Comparison of ENCODE assay signal across 10 cellular contexts in the genomic region with DNA sequence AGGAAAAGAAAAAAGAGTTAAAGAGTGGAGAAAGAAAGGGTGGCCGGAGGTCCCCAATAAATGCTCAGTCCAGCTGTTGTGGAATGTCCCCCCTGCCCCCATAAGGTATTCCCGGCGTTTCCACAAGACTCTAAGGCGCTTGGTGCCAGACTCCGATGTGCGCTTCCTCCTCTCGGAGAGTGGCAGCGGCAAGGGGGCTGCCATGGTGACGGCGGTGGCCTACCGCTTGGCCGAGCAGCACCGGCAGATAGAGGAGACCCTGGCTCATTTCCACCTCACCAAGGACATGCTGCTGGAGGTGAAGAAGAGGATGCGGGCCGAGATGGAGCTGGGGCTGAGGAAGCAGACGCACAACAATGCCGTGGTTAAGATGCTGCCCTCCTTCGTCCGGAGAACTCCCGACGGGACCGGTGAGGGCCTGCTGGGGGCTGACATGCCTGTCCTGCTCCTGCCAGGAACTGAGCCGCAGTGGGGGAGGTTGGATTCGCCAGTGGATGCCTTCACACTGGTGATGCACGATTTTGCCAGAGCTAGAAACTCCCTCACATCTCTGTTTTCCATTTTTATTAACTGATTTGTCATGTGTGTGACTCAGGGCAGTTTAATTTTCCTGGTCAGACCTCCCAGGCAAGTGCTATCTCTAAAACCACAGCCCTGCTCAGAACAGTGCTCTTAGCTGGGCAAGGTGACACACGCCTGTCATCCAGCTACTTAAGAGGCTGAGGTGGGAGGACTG. TPM values are rescaled to one million over a fixed set of nuclear protein-coding genes. Genes with fewer than 3 reads are reported as not detected.
DNase-seq lines count a peak whose midpoint lies in the region; ATAC-seq and TF ChIP-seq lines count a peak whose summit lies in the region.
"Had no signal": no experiment of that assay in that cellular context is flagged by ENCODE, and none has a peak within 500 bp of the region (broad histone marks: within the 10 kb centered on the region; RNA-seq: fewer than 3 reads in every experiment).

No MANE protein-coding gene starts in this region.

- H3K27ac ChIP-seq in H9 (ENCODE audit: insufficient read length, low read depth, low read length) (no peak overlapping the region), gastroesophageal sphincter (peak overlapping the region in 3 of 4 donors; percentile 35 to 61 (median 37)), temporal lobe (ENCODE audit: low read depth, low read length) (peak overlapping the region; percentile 33)

- no peak overlapping the region for H2AFZ ChIP-seq in H9 (ENCODE audit: low read length)

- H3K23me2 ChIP-seq in H9 (ENCODE audit: insufficient read length, low read depth, low read length, poor library complexity, severe bottlenecking): no peaks in the 10 kb centered on the region

- no peak for TF ChIP-seq POLR2A in gastroesophageal sphincter (IDR thresholded peaks at IDR 0.05)

- H3K4me1 Mint-ChIP-seq in H9: peaks cover 7 to 8% of the 10 kb centered on the region in 2 experiments; a peak in 3 of 4 replicates
- peaks cover 5% of the 10 kb centered on the region for H3K4me1 Mint-ChIP-seq in activated naive CD8-positive, alpha-beta T cell treated with anti-CD3 and anti-CD28 coated beads, Interleukin-2, amount 10 ng/mL, durations not matched to agents 7 days and 5 days

- no peaks in the 10 kb centered on the region for H3K27me3 Mint-ChIP-seq in H9 (ENCODE audit: low read depth)
- H3K27me3 Mint-ChIP-seq in activated naive CD8-positive, alpha-beta T cell treated with anti-CD3 and anti-CD28 coated beads, Interleukin-2, amount 10 ng/mL, durations not matched to agents 7 days and 5 days: no peaks in the 10 kb centered on the region

- H3K27me3 ChIP-seq in H9 (ENCODE audit: insufficient read depth, low read length) (no peaks in the 10 kb centered on the region), gastroesophageal sphincter (no peaks in the 10 kb centered on the region)
- H3K27me3 ChIP-seq: stomach had no signal

- H3K36me3 Mint-ChIP-seq in H9 (ENCODE audit: insufficient read depth in 1 of 3, low read depth in 3 of 3): peaks cover 64 to 81% (median 76%) of the 10 kb centered on the region in 3 experiments; a peak in 6 of 7 replicates
- H3K36me3 Mint-ChIP-seq in activated naive CD8-positive, alpha-beta T cell treated with anti-CD3 and anti-CD28 coated beads, Interleukin-2, amount 10 ng/mL, durations not matched to agents 7 days and 5 days: peaks cover 44% of the 10 kb centered on the region

- H4K8ac ChIP-seq in H9 (replicated peaks; ENCODE audit: insufficient read length, low read depth, low read length): no peak overlapping the region

- H2AK5ac ChIP-seq in H9 (ENCODE audit: insufficient read length, low read length): no peak overlapping the region

- TF ChIP-seq EP300 in gastroesophageal sphincter (IDR thresholded peaks at IDR 0.05): no peak

- H3K9ac ChIP-seq in H9 (ENCODE audit: extremely low read depth, insufficient read length, low read length): no peak overlapping the region

- H3K4me3 Mint-ChIP-seq in H9: no peak overlapping the region
- no peak overlapping the region for H3K4me3 Mint-ChIP-seq in activated naive CD8-positive, alpha-beta T cell treated with anti-CD3 and anti-CD28 coated beads, Interleukin-2, amount 10 ng/mL, durations not matched to agents 7 days and 5 days

- H3K4me3 ChIP-seq in gastroesophageal sphincter: no peak overlapping the region
- H3K4me3 ChIP-seq: stomach had no signal

- no peak overlapping the region for H2BK12ac ChIP-seq in H9 (ENCODE audit: insufficient read length, low read depth, low read length)

- H3T11ph ChIP-seq in H9 (ENCODE audit: low read length): no peak overlapping the region

- POLR2A ChIA-PET in activated naive CD8-positive, alpha-beta T cell treated with anti-CD3 and anti-CD28 coated beads, Interleukin-2, amount 10 ng/mL, durations not matched to agents 7 days and 5 days (lab: Charles Lee): no interaction called here

- H2BK20ac ChIP-seq in H9 (ENCODE audit: low read depth, low read length, poor library complexity, severe bottlenecking): no peak overlapping the region

- ATAC-seq in activated naive CD8-positive, alpha-beta T cell treated with anti-CD3 and anti-CD28 coated beads, Interleukin-2, amount 10 ng/mL, durations not matched to agents 7 days and 5 days (ENCODE audit: low read depth): no peak
- ATAC-seq in gastroesophageal sphincter (peak; percentile 42), GM18861 (IDR thresholded peaks at IDR 0.05; ENCODE audit: unreplicated experiment) (no peak)

- H4K20me1 ChIP-seq in H9 (ENCODE audit: control insufficient read depth, insufficient read depth, insufficient read length): no peaks in the 10 kb centered on the region

- no peak overlapping the region for H3K56ac ChIP-seq in H9 (ENCODE audit: insufficient read length, low read depth, low read length)

- H2BK5ac ChIP-seq in H9 (ENCODE audit: insufficient read length, low read length): no peak overlapping the region

- H4K5ac ChIP-seq in H9 (ENCODE audit: insufficient read length, low read depth, low read length): no peak overlapping the region

- H3K27ac Mint-ChIP-seq in H9: peak overlapping the region in 2 of 3 experiments; percentile 49 to 76; a peak in 3 of 7 replicates
- peak overlapping the region; percentile 58 for H3K27ac Mint-ChIP-seq in activated naive CD8-positive, alpha-beta T cell treated with anti-CD3 and anti-CD28 coated beads, Interleukin-2, amount 10 ng/mL, durations not matched to agents 7 days and 5 days

- no peaks in the 10 kb centered on the region for H3K9me3 Mint-ChIP-seq in H9
- no peaks in the 10 kb centered on the region for H3K9me3 Mint-ChIP-seq in activated naive CD8-positive, alpha-beta T cell treated with anti-CD3 and anti-CD28 coated beads, Interleukin-2, amount 10 ng/mL, durations not matched to agents 7 days and 5 days

- H3K18ac ChIP-seq in H9 (ENCODE audit: insufficient read length, low read depth, low read length): no peak overlapping the region

- H3K79me1 ChIP-seq in H9 (ENCODE audit: insufficient read depth, low read depth, low read length, poor library complexity, severe bottlenecking): no peaks in the 10 kb centered on the region

- no peak overlapping the region for H3K4ac ChIP-seq in H9 (ENCODE audit: low read depth, low read length)

- TF ChIP-seq CTCF in H9 (conservative IDR thresholded peaks at IDR 0.05) (no peak), gastroesophageal sphincter (IDR thresholded peaks at IDR 0.05) (no peak)

- H3K23ac ChIP-seq in H9 (ENCODE audit: insufficient read length, low read depth, low read length): no peak overlapping the region

- H3K14ac ChIP-seq in H9 (ENCODE audit: insufficient read depth, low read length): no peak overlapping the region

- H3K79me2 ChIP-seq in H9 (ENCODE audit: insufficient read depth, low read length): no peaks in the 10 kb centered on the region

- no peak overlapping the region for H2BK15ac ChIP-seq in H9 (ENCODE audit: low read depth, low read length)

- no CpG with 5 or more reads among the region's 26 CpGs for WGBS in H9 (ENCODE audit: extremely low coverage, insufficient read length, low lambda C conversion rate)
- 50% methylated on average over 9 of the region's 26 CpGs; no CpG with 5 or more reads in 1 of the 2 donors for WGBS in gastroesophageal sphincter (ENCODE audit: low coverage in 1 of 2), 2 donors

- H3K36me3 ChIP-seq in gastroesophageal sphincter: peaks cover 0 to 87% of the 10 kb centered on the region in 2 donors

- H3K9me3 ChIP-seq in H9 (ENCODE audit: control insufficient read depth, low read depth, low read length): no peaks in the 10 kb centered on the region
- H3K9me3 ChIP-seq in gastroesophageal sphincter: no peaks in the 10 kb centered on the region
- H3K9me3 ChIP-seq: stomach had no signal

- no peaks in the 10 kb centered on the region for H3K4me1 ChIP-seq in H9 (ENCODE audit: insufficient read depth, low read length)
- peaks cover 3 to 33% (median 12%) of the 10 kb centered on the region in 3 donors for H3K4me1 ChIP-seq in gastroesophageal sphincter

- H4K91ac ChIP-seq in H9 (ENCODE audit: insufficient read length, low read depth, low read length): no peak overlapping the region

- DNase-seq in H9: no peak
- no peak for DNase-seq in activated naive CD8-positive, alpha-beta T cell treated with anti-CD3 and anti-CD28 coated beads, Interleukin-2, amount 10 ng/mL, durations not matched to agents 7 days and 5 days
- no peak for DNase-seq in NCI-H524 (lab: John Stamatoyannopoulos, UW)
- DNase-seq in OCI-M1 (lab: John Stamatoyannopoulos, UW): no peak
- DNase-seq: erythroblast, NCI-H774, stomach had no signal

- H2BK120ac ChIP-seq in H9 (ENCODE audit: low read depth, low read length, poor library complexity, severe bottlenecking): no peak overlapping the region

- no peak overlapping the region for H3K4me2 ChIP-seq in H9 (ENCODE audit: insufficient read depth, insufficient read length, low read length)

RNA-seq across cellular contexts. Expression of a gene that starts 34.2 kb away (rescaled TPM):
- not detected in 2 replicates for total RNA-seq in H9 (2021)
- total RNA-seq in activated naive CD8-positive, alpha-beta T cell treated with anti-CD3 and anti-CD28 coated beads, Interleukin-2, amount 10 ng/mL, durations not matched to agents 7 days and 5 days: not detected
- 100 to 1,000 TPM in 2 of 4 donors, 10 to 100 TPM in 2; 37.1 to 176 (median 122) TPM for total RNA-seq in gastroesophageal sphincter
- total RNA-seq in temporal lobe: 0.49 TPM

Comparison
In these comparisons a context has a peak if more than half of its experiments do, and no peak if none do; other contexts are left out.
1. RNA of a gene that starts 34.2 kb away (total RNA-seq): 37.1 to 176 TPM in gastroesophageal sphincter; 0.49 TPM in temporal lobe (single experiment), not detected in H9 and not detected in activated naive CD8-positive, alpha-beta T cell treated with anti-CD3 and anti-CD28 coated beads, Interleukin-2, amount 10 ng/mL, durations not matched to agents 7 days and 5 days; every median in the first group is over 10 times any median in the second.